In genomic region chr9:98375138-98375726, GRCh38 we compare ENCODE assay signal across 11 cellular contexts.
DNase-seq lines count a peak whose midpoint lies in the region; ATAC-seq and TF ChIP-seq lines count a peak whose summit lies in the region.
"Had no signal": no experiment of that assay in that cellular context is flagged by ENCODE, and none has a peak within 500 bp of the region (broad histone marks: within the 10 kb centered on the region; RNA-seq: fewer than 3 reads in every experiment).

No MANE protein-coding gene starts in this region.

- H3K4me3 Mint-ChIP-seq in stimulated activated naive B cell treated with anti-CD40 and anti-IgM and Interleukin-4, amounts not matched to agents 10 μg/mL and 1 μg/mL and 100 μg/mL, for 72 hours = peak overlapping the region in 1 of 2 donors; percentile 3

- DNase-seq in SK-N-SH (no peak), NB4 (ENCODE audit: low read depth) (peak; percentile 21), epithelial cell of prostate (ENCODE audit: low read depth, low spot score) (peak; percentile 27)
- no peak for DNase-seq in stimulated activated naive B cell treated with anti-CD40 and anti-IgM and Interleukin-4, amounts not matched to agents 10 μg/mL and 1 μg/mL and 100 μg/mL, for 72 hours
- DNase-seq in activated CD4-positive, alpha-beta T cell treated with anti-CD3 and anti-CD28 coated beads, Interleukin-2, amount 50 U/mL, for 4 hours = no peak
- DNase-seq: activated naive CD4-positive, alpha-beta T cell had no signal

- H3K27me3 ChIP-seq in SK-N-SH (ENCODE audit: insufficient read depth) = no peaks in the 10 kb centered on the region
- H3K27me3 ChIP-seq: gastroesophageal sphincter, neutrophil had no signal

- 51% methylated on average over 3 of the region's 3 CpGs for WGBS in SK-N-SH (ENCODE audit: low lambda C conversion rate)

- peaks cover 3 to 11% of the 10 kb centered on the region in 2 experiments; a peak in 2 of 4 replicates for H3K4me1 ChIP-seq in SK-N-SH (ENCODE audit: control insufficient read depth in 1 of 2, insufficient read depth in 2 of 2, low read depth in 1 of 2, low read length in 1 of 2)
- H3K4me1 ChIP-seq: gastroesophageal sphincter had no signal

- peak overlapping the region; percentile 44; the same call in 1 of the 2 replicates for H3K4me2 ChIP-seq in SK-N-SH

- no peak for TF ChIP-seq RAD21 in SK-N-SH (IDR thresholded peaks at IDR 0.05; ENCODE audit: low read length)

- POLR2A ChIA-PET in SK-N-SH (lab: Yijun Ruan, JAX) = no interaction called here

- no peaks in the 10 kb centered on the region for H3K27me3 Mint-ChIP-seq in stimulated activated naive B cell treated with anti-CD40 and anti-IgM and Interleukin-4, amounts not matched to agents 10 μg/mL and 1 μg/mL and 100 μg/mL, for 72 hours

- H3F3A ChIP-seq in SK-N-SH (replicated peaks; ENCODE audit: insufficient read depth) = peaks cover 12% of the 10 kb centered on the region

- ATAC-seq in SK-N-SH treated with all-trans-retinoic acid at 6 μM for 48 hours = no peak
- peak; percentile 92 to 95 for ATAC-seq in stimulated activated naive B cell treated with anti-CD40 and anti-IgM and Interleukin-4, amounts not matched to agents 10 μg/mL and 1 μg/mL and 100 μg/mL, for 72 hours (replicated peaks)
- no peak for ATAC-seq in GM19328 (IDR thresholded peaks at IDR 0.05; ENCODE audit: unreplicated experiment)
- ATAC-seq in HG03442 (IDR thresholded peaks at IDR 0.05; ENCODE audit: unreplicated experiment) = no peak
- ATAC-seq: gastroesophageal sphincter had no signal

- peaks cover 21 to 44% of the 10 kb centered on the region in 2 donors for H3K4me1 Mint-ChIP-seq in stimulated activated naive B cell treated with anti-CD40 and anti-IgM and Interleukin-4, amounts not matched to agents 10 μg/mL and 1 μg/mL and 100 μg/mL, for 72 hours

- H3K9me3 Mint-ChIP-seq in stimulated activated naive B cell treated with anti-CD40 and anti-IgM and Interleukin-4, amounts not matched to agents 10 μg/mL and 1 μg/mL and 100 μg/mL, for 72 hours = no peaks in the 10 kb centered on the region

- H3K4me3 ChIP-seq in SK-N-SH (ENCODE audit: low read depth in 2 of 2, low read length in 1 of 2) (no peak overlapping the region; a peak in 1 of 4 replicates), NB4 (ENCODE audit: low read depth, low read length) (no peak overlapping the region)
- H3K4me3 ChIP-seq: gastroesophageal sphincter had no signal

- no peaks in the 10 kb centered on the region for H3K36me3 Mint-ChIP-seq in stimulated activated naive B cell treated with anti-CD40 and anti-IgM and Interleukin-4, amounts not matched to agents 10 μg/mL and 1 μg/mL and 100 μg/mL, for 72 hours

- peak overlapping the region; percentile 48; the same call in 1 of the 2 replicates for H3K9ac ChIP-seq in SK-N-SH

- CTCF ChIA-PET in SK-N-SH (lab: Yijun Ruan, JAX) = no interaction called here

- no peaks in the 10 kb centered on the region for H3K9me2 ChIP-seq in SK-N-SH

- no peak for TF ChIP-seq POLR2A in NB4 (IDR thresholded peaks at IDR 0.05; ENCODE audit: extremely low read depth, insufficient read length)

- no peaks in the 10 kb centered on the region for H3K79me2 ChIP-seq in SK-N-SH (ENCODE audit: insufficient read depth)

- no peaks in the 10 kb centered on the region for H4K20me1 ChIP-seq in SK-N-SH (ENCODE audit: insufficient read depth)

- no peak for TF ChIP-seq CTCF in SK-N-SH (IDR thresholded peaks at IDR 0.05)
- TF ChIP-seq CTCF in NB4 (IDR thresholded peaks at IDR 0.05; ENCODE audit: low read depth, low read length) = no peak

- no peaks in the 10 kb centered on the region for H3K36me3 ChIP-seq in SK-N-SH (replicated peaks in 1 of 2; ENCODE audit: control insufficient read depth in 1 of 2, insufficient read depth in 2 of 2, low read length in 1 of 2)
- H3K36me3 ChIP-seq: gastroesophageal sphincter, neutrophil had no signal

- peak overlapping the region in 1 of 2 experiments; percentile 65; a peak in 2 of 4 replicates for H3K27ac ChIP-seq in SK-N-SH (ENCODE audit: low read depth in 2 of 2, low read length in 1 of 2)
- H3K27ac ChIP-seq in epithelial cell of prostate = peak overlapping the region; percentile 80
- H3K27ac ChIP-seq: gastroesophageal sphincter, neutrophil had no signal

- TF ChIP-seq EP300 in SK-N-SH (IDR thresholded peaks at IDR 0.05; ENCODE audit: borderline replicate concordance in 1 of 2, low read depth in 1 of 2, low read length in 1 of 2) = no peak

- H2AFZ ChIP-seq in SK-N-SH (ENCODE audit: low read depth) = no peak overlapping the region

- no peak overlapping the region for H3K27ac Mint-ChIP-seq in stimulated activated naive B cell treated with anti-CD40 and anti-IgM and Interleukin-4, amounts not matched to agents 10 μg/mL and 1 μg/mL and 100 μg/mL, for 72 hours

- no peaks in the 10 kb centered on the region for H3K9me3 ChIP-seq in SK-N-SH
- H3K9me3 ChIP-seq: gastroesophageal sphincter, neutrophil had no signal

TF ChIP-seq in SK-N-SH, 30 proteins besides CTCF, POLR2A, EP300 and RAD21:
- TF ChIP-seq MEF2A (IDR thresholded peaks at IDR 0.05; ENCODE audit: borderline replicate concordance, low read depth) = no peak
- no peak for TF ChIP-seq TCF12 (IDR thresholded peaks at IDR 0.05)
- 0 out of 2 replicates have a peak, but pooled peaks have one; percentile 3 for TF ChIP-seq FOSL2 (IDR thresholded peaks at IDR 0.05; ENCODE audit: borderline replicate concordance, low read depth)

TF ChIP-seq in SK-N-SH treated with all-trans-retinoic acid at 6 μM for 48 hours, 23 proteins besides CTCF, POLR2A, EP300 and RAD21:
- no peak for TF ChIP-seq OSR1 (CRISPR knock-in tag; IDR thresholded peaks at IDR 0.05)
- TF ChIP-seq ZNF70 (CRISPR knock-in tag; IDR thresholded peaks at IDR 0.05) = no peak
- TF ChIP-seq ZFP30 (CRISPR knock-in tag; IDR thresholded peaks at IDR 0.05) = no peak

Comparison
In these comparisons a context has a peak if more than half of its experiments do, and no peak if none do; other contexts are left out.
1. DNase-seq: peak in NB4 (single experiment) and epithelial cell of prostate (single experiment); none in SK-N-SH (single experiment), stimulated activated naive B cell treated with anti-CD40 and anti-IgM and Interleukin-4, amounts not matched to agents 10 μg/mL and 1 μg/mL and 100 μg/mL, for 72 hours (single experiment) and activated CD4-positive, alpha-beta T cell treated with anti-CD3 and anti-CD28 coated beads, Interleukin-2, amount 50 U/mL, for 4 hours (0 of 2).
2. ATAC-seq: peak in stimulated activated naive B cell treated with anti-CD40 and anti-IgM and Interleukin-4, amounts not matched to agents 10 μg/mL and 1 μg/mL and 100 μg/mL, for 72 hours (2 of 2); none in SK-N-SH treated with all-trans-retinoic acid at 6 μM for 48 hours (single experiment), GM19328 (single experiment) and HG03442 (single experiment).